Comparison of ENCODE assay signal across 8 cellular contexts in genomic region chr9:92706218-92706940, GRCh38. TPM values are rescaled to one million over a fixed set of nuclear protein-coding genes. Genes with fewer than 3 reads are reported as not detected.
DNase-seq lines count a peak whose midpoint lies in the region; ATAC-seq, FAIRE-seq and TF ChIP-seq lines count a peak whose summit lies in the region.

No MANE protein-coding gene starts in this region.

- H3K9me3 Mint-ChIP-seq in activated naive CD8-positive, alpha-beta T cell treated with anti-CD3 and anti-CD28 coated beads, Interleukin-2, amount 10 ng/mL, durations not matched to agents 7 days and 5 days, result no peaks in the 10 kb centered on the region

- DNase-seq in A549 (ENCODE audit: low read depth in 1 of 2, low spot score in 1 of 2), result peak in 1 of 2 experiments; percentile 35
- DNase-seq in MM.1S, result peak; percentile 25
- no peak for DNase-seq in activated naive CD8-positive, alpha-beta T cell treated with anti-CD3 and anti-CD28 coated beads, Interleukin-2, amount 10 ng/mL, durations not matched to agents 7 days and 5 days
- DNase-seq in left lobe of liver (ENCODE audit: low spot score), result no peak
- no peak for DNase-seq in DMS79 (lab: John Stamatoyannopoulos, UW)
- DNase-seq in mesenchymal stem cell, result no peak

- no peak overlapping the region for H4K8ac ChIP-seq in mesenchymal stem cell (ENCODE audit: low read length)

- H3K27me3 ChIP-seq in MM.1S (replicated peaks; ENCODE audit: insufficient read depth, low read length), result no peaks in the 10 kb centered on the region
- H3K27me3 ChIP-seq in mesenchymal stem cell (ENCODE audit: control insufficient read depth in 1 of 2, insufficient read depth in 1 of 2, low read length in 2 of 2), result no peaks in the 10 kb centered on the region

- H3F3A ChIP-seq in MM.1S (ENCODE audit: insufficient read depth, low read length), result 0 out of 2 replicates have a peak, but pooled peaks cover 7% of the 10 kb centered on the region

- H4K91ac ChIP-seq in mesenchymal stem cell (ENCODE audit: low read length), result no peak overlapping the region

- TF ChIP-seq POLR2A in A549 (IDR thresholded peaks at IDR 0.05; ENCODE audit: low read length), result no peak

- no peak overlapping the region for H3K23ac ChIP-seq in mesenchymal stem cell (ENCODE audit: low read length in 2 of 2)

- H3K4ac ChIP-seq in mesenchymal stem cell (ENCODE audit: low read depth in 1 of 2, low read length in 2 of 2), result no peak overlapping the region

- POLR2A ChIA-PET in A549 (lab: Yijun Ruan, JAX), result no interaction called here
- POLR2A ChIA-PET in activated naive CD8-positive, alpha-beta T cell treated with anti-CD3 and anti-CD28 coated beads, Interleukin-2, amount 10 ng/mL, durations not matched to agents 7 days and 5 days (lab: Charles Lee), result no interaction called here

- TF ChIP-seq CTCF in A549 (IDR thresholded peaks at IDR 0.05) (no peak), MM.1S (IDR thresholded peaks at IDR 0.05; ENCODE audit: low read length) (peak; percentile 79)

- H2BK5ac ChIP-seq in mesenchymal stem cell (ENCODE audit: low read depth, low read length, poor library complexity, severe bottlenecking), result no peak overlapping the region

- FAIRE-seq in A549 (lab: Jason Lieb, UNC), result no peak

- H3K36me3 ChIP-seq in MM.1S (replicated peaks; ENCODE audit: insufficient read depth, low read length) (0 out of 2 replicates have a peak, but pooled peaks cover 5% of the 10 kb centered on the region), mesenchymal stem cell (ENCODE audit: control insufficient read depth in 1 of 2, insufficient read depth in 2 of 2, low read depth in 1 of 2, low read length in 2 of 2) (peaks cover 17 to 20% of the 10 kb centered on the region in 2 experiments)

- H2AFZ ChIP-seq in MM.1S (ENCODE audit: low read length) (no peak overlapping the region), mesenchymal stem cell (ENCODE audit: low read depth, low read length) (no peak overlapping the region)

- no peak overlapping the region for H3K18ac ChIP-seq in mesenchymal stem cell (ENCODE audit: low read depth in 1 of 2, low read length in 2 of 2)

- ATAC-seq in A549 (peak; percentile 70 to 90), GM18511 (IDR thresholded peaks at IDR 0.05; ENCODE audit: unreplicated experiment) (peak; percentile 76), left lobe of liver (peak; percentile 97), GM21423 (IDR thresholded peaks at IDR 0.05; ENCODE audit: unreplicated experiment) (no peak)
- peak; percentile 91 for ATAC-seq in activated naive CD8-positive, alpha-beta T cell treated with anti-CD3 and anti-CD28 coated beads, Interleukin-2, amount 10 ng/mL, durations not matched to agents 7 days and 5 days (ENCODE audit: low read depth)

- peak overlapping the region; percentile 17 for H3K27ac Mint-ChIP-seq in activated naive CD8-positive, alpha-beta T cell treated with anti-CD3 and anti-CD28 coated beads, Interleukin-2, amount 10 ng/mL, durations not matched to agents 7 days and 5 days

- TF ChIP-seq EP300 in A549 (IDR thresholded peaks at IDR 0.05), result no peak

- H2BK120ac ChIP-seq in mesenchymal stem cell (ENCODE audit: low read depth, low read length), result no peak overlapping the region

- no peak overlapping the region for H2BK15ac ChIP-seq in mesenchymal stem cell (ENCODE audit: low read depth, poor library complexity, severe bottlenecking)

- peaks cover 13% of the 10 kb centered on the region for H3K79me1 ChIP-seq in mesenchymal stem cell (replicated peaks; ENCODE audit: low read length, poor library complexity, severe bottlenecking)

- no peaks in the 10 kb centered on the region for H3K9me2 ChIP-seq in MM.1S (replicated peaks; ENCODE audit: insufficient read depth, low read length)

- peaks cover 11% of the 10 kb centered on the region for H3K4me1 Mint-ChIP-seq in activated naive CD8-positive, alpha-beta T cell treated with anti-CD3 and anti-CD28 coated beads, Interleukin-2, amount 10 ng/mL, durations not matched to agents 7 days and 5 days

- no peak overlapping the region for H3K4me3 Mint-ChIP-seq in activated naive CD8-positive, alpha-beta T cell treated with anti-CD3 and anti-CD28 coated beads, Interleukin-2, amount 10 ng/mL, durations not matched to agents 7 days and 5 days

- no peak overlapping the region for H2AK5ac ChIP-seq in mesenchymal stem cell (ENCODE audit: low read length, severe bottlenecking)

- CTCF ChIA-PET in A549 (lab: Yijun Ruan, JAX), result interaction anchor here (1.1 to 1.9 kb wide), 3 partner anchors 10 to 84 kb away, joined by 4 to 5 read pairs (median 5); no protein-coding TSS in a partner anchor

- H2BK12ac ChIP-seq in mesenchymal stem cell (ENCODE audit: low read length in 2 of 2), result no peak overlapping the region

- H4K20me1 ChIP-seq in MM.1S (ENCODE audit: insufficient read depth, low read length), result no peaks in the 10 kb centered on the region

- H3K27ac ChIP-seq in A549, result no peak overlapping the region
- peak overlapping the region; percentile 27; the same call in 1 of the 2 replicates for H3K27ac ChIP-seq in MM.1S (ENCODE audit: low read length)
- no peak overlapping the region for H3K27ac ChIP-seq in mesenchymal stem cell (ENCODE audit: low read length, poor library complexity, severe bottlenecking)

- H3K4me2 ChIP-seq in A549 (no peak overlapping the region), MM.1S (ENCODE audit: low read depth, low read length) (peak overlapping the region; percentile 17; the same call in 1 of the 2 replicates), mesenchymal stem cell (ENCODE audit: low read length, poor library complexity, severe bottlenecking) (no peak overlapping the region)

- peak in 1 of 2 experiments; percentile 32; a peak in 1 of 5 replicates for TF ChIP-seq RAD21 in A549 (conservative IDR thresholded peaks at IDR 0.05 in 1 of 2, IDR thresholded peaks at IDR 0.05 in 1 of 2)

- H3K9me3 ChIP-seq in A549 (no peaks in the 10 kb centered on the region), MM.1S (replicated peaks; ENCODE audit: insufficient read depth, low read length) (no peaks in the 10 kb centered on the region), mesenchymal stem cell (ENCODE audit: control insufficient read depth, low read length) (no peaks in the 10 kb centered on the region)

- H3K4me1 ChIP-seq in A549, result no peaks in the 10 kb centered on the region
- peaks cover 24% of the 10 kb centered on the region for H3K4me1 ChIP-seq in MM.1S (ENCODE audit: low read length)
- H3K4me1 ChIP-seq in mesenchymal stem cell (ENCODE audit: control insufficient read depth, insufficient read depth, low read depth, low read length), result no peaks in the 10 kb centered on the region

- H3K9ac ChIP-seq in MM.1S (ENCODE audit: low read length), result no peak overlapping the region
- no peak overlapping the region for H3K9ac ChIP-seq in mesenchymal stem cell (ENCODE audit: low read length)

- H3K36me3 Mint-ChIP-seq in activated naive CD8-positive, alpha-beta T cell treated with anti-CD3 and anti-CD28 coated beads, Interleukin-2, amount 10 ng/mL, durations not matched to agents 7 days and 5 days, result peaks cover 7% of the 10 kb centered on the region

- peaks cover 9% of the 10 kb centered on the region for H3K79me2 ChIP-seq in MM.1S (ENCODE audit: low read length)

- H3K4me3 ChIP-seq in A549 (no peak overlapping the region), MM.1S (ENCODE audit: low read length) (no peak overlapping the region), mesenchymal stem cell (ENCODE audit: insufficient read depth in 1 of 2, low read depth in 1 of 2, low read length in 2 of 2) (no peak overlapping the region)

- no peak overlapping the region for H3K14ac ChIP-seq in mesenchymal stem cell (ENCODE audit: low read length in 2 of 2)

- WGBS in A549 (ENCODE audit: missing lambda C conversion rate), result 63% methylated on average over 3 of the region's 3 CpGs
- WGBS in mesenchymal stem cell, result 65% methylated on average over 3 of the region's 3 CpGs

- H3K27me3 Mint-ChIP-seq in activated naive CD8-positive, alpha-beta T cell treated with anti-CD3 and anti-CD28 coated beads, Interleukin-2, amount 10 ng/mL, durations not matched to agents 7 days and 5 days, result no peaks in the 10 kb centered on the region

TF ChIP-seq in A549, 52 proteins besides CTCF, POLR2A, EP300 and RAD21:
- TF ChIP-seq NR3C1 (IDR thresholded peaks at IDR 0.05) (no peak), FOSL2 (IDR thresholded peaks at IDR 0.05) (no peak), FOSL2 (CRISPR knock-in tag; IDR thresholded peaks at IDR 0.05) (peak; percentile 51; the same call in 1 of the 2 replicates), RNF2 (IDR thresholded peaks at IDR 0.05; ENCODE audit: borderline replicate concordance, low read depth) (no peak), EHF (CRISPR knock-in tag; IDR thresholded peaks at IDR 0.05) (no peak)

RNA-seq across cellular contexts. Expression of gene IPPK, which starts 36.4 kb away (rescaled TPM):
- polyA plus RNA-seq in A549 (2011; rRNA removed) (20.0 and 22.7 TPM in 2 replicates), A549 (2017; fragmentation: RNase III; extraction: RNeasy Plus Mini Kit Qiagen cat#74134 plus additional on column Dnase treatment) (9.3 to 12.2 TPM (median 12.0 TPM) in 3 replicates)
- 19.5 and 21.5 TPM in 2 replicates for polyA plus RNA-seq in A549 (2012; cell fraction: cytosol; rRNA removed)
- polyA plus RNA-seq in A549 (2012; cell fraction: nucleus; rRNA removed), result 25.9 and 30.9 TPM in 2 replicates
- 23.6 and 44.5 TPM in 2 replicates for polyA minus RNA-seq in A549 (2011; rRNA and poly(A)+ RNA removed)
- 1 to 10 TPM; 9.4 to 9.7 TPM for total RNA-seq in activated naive CD8-positive, alpha-beta T cell treated with anti-CD3 and anti-CD28 coated beads, Interleukin-2, amount 10 ng/mL, durations not matched to agents 7 days and 5 days
- 1.8 TPM for total RNA-seq in left lobe of liver
- 4.5 TPM for polyA plus RNA-seq in mesenchymal stem cell (2013, experiment 1 of 2)
- 4.7 TPM for polyA plus RNA-seq in mesenchymal stem cell (2013, experiment 2 of 2)

RNA-seq across cellular contexts. Expression of gene BICD2, which starts 58.3 kb away (rescaled TPM):
- polyA plus RNA-seq in A549 (2011; rRNA removed) (10.2 and 11.6 TPM in 2 replicates), A549 (2017; fragmentation: RNase III; extraction: RNeasy Plus Mini Kit Qiagen cat#74134 plus additional on column Dnase treatment) (24.7 to 26.7 TPM (median 26.1 TPM) in 3 replicates)
- 17.7 and 21.0 TPM in 2 replicates for polyA plus RNA-seq in A549 (2012; cell fraction: cytosol; rRNA removed)
- 21.3 and 28.6 TPM in 2 replicates for polyA plus RNA-seq in A549 (2012; cell fraction: nucleus; rRNA removed)
- polyA minus RNA-seq in A549 (2011; rRNA and poly(A)+ RNA removed), result 8.6 and 9.4 TPM in 2 replicates
- 10 to 100 TPM; 31.1 to 31.5 TPM for total RNA-seq in activated naive CD8-positive, alpha-beta T cell treated with anti-CD3 and anti-CD28 coated beads, Interleukin-2, amount 10 ng/mL, durations not matched to agents 7 days and 5 days
- total RNA-seq in left lobe of liver, result 8.0 TPM
- 20.1 TPM for polyA plus RNA-seq in mesenchymal stem cell (2013, experiment 1 of 2)
- polyA plus RNA-seq in mesenchymal stem cell (2013, experiment 2 of 2), result 19.2 TPM
